In genomic region chr14:22249775-22250174, GRCh38 we compare ENCODE assay signal across 22 cellular contexts.
"Had no signal": no experiment of that assay in that cellular context is flagged by ENCODE, and none has a peak within 500 bp of the region (broad histone marks: within the 10 kb centered on the region; RNA-seq: fewer than 3 reads in every experiment).

No MANE protein-coding gene starts in this region.

- H3K27ac ChIP-seq: coronary artery, dorsolateral prefrontal cortex, esophagus muscularis mucosa, foreskin keratinocyte, gastroesophageal sphincter, heart left ventricle, hepatocyte, left lung, lower lobe of right lung had no signal

- H3K79me2 ChIP-seq: hepatocyte had no signal

- H3K4me2 ChIP-seq: hepatocyte had no signal

- H3K9me3 ChIP-seq: esophagus muscularis mucosa, gastroesophageal sphincter, heart left ventricle, left lung, lower lobe of right lung, mucosa of descending colon had no signal

- DNase-seq: dermis blood vessel endothelial cell; dorsolateral prefrontal cortex; effector CD4-positive, alpha-beta T cell; effector memory CD4-positive, alpha-beta T cell; foreskin keratinocyte; heart left ventricle; left cardiac atrium; left lung; left ventricle myocardium superior; lower lobe of right lung; mesenchymal stem cell; mucosa of descending colon; naive B cell had no signal

- H3K36me3 ChIP-seq: esophagus muscularis mucosa, gastroesophageal sphincter, heart left ventricle, left lung, lower lobe of right lung had no signal

- ATAC-seq: foreskin keratinocyte, gastroesophageal sphincter, heart left ventricle, left cardiac atrium, left lung, left ventricle myocardium superior, lower lobe of right lung, mucosa of descending colon had no signal

- H3K4me1 ChIP-seq: foreskin keratinocyte had no signal

- H3K4me3 ChIP-seq: coronary artery, dorsolateral prefrontal cortex, esophagus muscularis mucosa, gastroesophageal sphincter, heart left ventricle, hepatocyte, left lung, lower lobe of right lung, mucosa of descending colon had no signal

- H2AFZ ChIP-seq: hepatocyte had no signal

- FAIRE-seq: colon, endothelial cell of umbilical vein, frontal cortex, islet of Langerhans, keratinocyte had no signal

- H3K27me3 ChIP-seq: esophagus muscularis mucosa, gastroesophageal sphincter, heart left ventricle, hepatocyte, left lung had no signal
